ENCODE assay signal across 1 cellular context in genomic region chr12:116916122-116916521, GRCh38.
A peak's percentile ranks its signal among the peaks of the same experiment; 100 is the strongest.
TF ChIP-seq lines count a peak whose summit lies in the region.

No MANE protein-coding gene starts in this region.

TF ChIP-seq in K562, 482 proteins besides CTCF, POLR2A, EP300 and RAD21 (continued from another document):
- no peak for TF ChIP-seq RREB1 (CRISPR knock-in tag; IDR thresholded peaks at IDR 0.05)
- no peak for TF ChIP-seq SMAD4 (CRISPR knock-in tag; conservative IDR thresholded peaks at IDR 0.05)
- TF ChIP-seq POLR3A (IDR thresholded peaks at IDR 0.05; ENCODE audit: borderline replicate concordance, extremely low read depth, insufficient read depth, insufficient read length): no peak
- no peak for TF ChIP-seq ZNF445 (CRISPR knock-in tag; IDR thresholded peaks at IDR 0.05; ENCODE audit: low read depth)
- TF ChIP-seq DIDO1 (tag; IDR thresholded peaks at IDR 0.05; ENCODE audit: low read depth): no peak
- TF ChIP-seq TAF1 (IDR thresholded peaks at IDR 0.05; ENCODE audit: control insufficient read depth, extremely low read depth, insufficient read depth, low read length, severe bottlenecking): no peak
- no peak for TF ChIP-seq RBBP5 (IDR thresholded peaks at IDR 0.05; ENCODE audit: borderline replicate concordance, insufficient read depth, low read length, poor library complexity, severe bottlenecking)
- TF ChIP-seq TAL1 (IDR thresholded peaks at IDR 0.05): no peak
- TF ChIP-seq ID3 (CRISPR knock-in tag; IDR thresholded peaks at IDR 0.05): no peak
- TF ChIP-seq ID3 (tag; IDR thresholded peaks at IDR 0.05): no peak
- no peak for TF ChIP-seq ZMIZ1 (IDR thresholded peaks at IDR 0.05; ENCODE audit: low read depth in 2 of 2, low read length in 2 of 2)
- peak; percentile 42 for TF ChIP-seq SMARCE1 (IDR thresholded peaks at IDR 0.05)
- no peak for TF ChIP-seq KLF16 (IDR thresholded peaks at IDR 0.05)
- TF ChIP-seq MLLT1 (IDR thresholded peaks at IDR 0.05): no peak
- TF ChIP-seq ARID1B (IDR thresholded peaks at IDR 0.05): peak; percentile 18
- TF ChIP-seq ZC3H11A (IDR thresholded peaks at IDR 0.05; ENCODE audit: low read depth, low read length): no peak
- no peak for TF ChIP-seq NFIC (IDR thresholded peaks at IDR 0.05)
TF ChIP-seq in K562: peak in this region for 14.
